28 cellular contexts compared by ENCODE assay signal in genomic region chr4:129561280-129561679, GRCh38.
"Had no signal": no experiment of that assay in that cellular context is flagged by ENCODE, and none has a peak within 500 bp of the region (broad histone marks: within the 10 kb centered on the region; RNA-seq: fewer than 3 reads in every experiment).

No MANE protein-coding gene starts in this region.

- DNase-seq: natural killer cell; occipital lobe; ovary; posterior cingulate gyrus; psoas muscle; right cardiac atrium; spleen; stimulated activated CD4-positive, alpha-beta T cell treated with anti-CD3 and anti-CD28 coated beads, Interleukin-12 subunit alpha, Interleukin-12 subunit beta, amount 100 ng/mL, for 4 hours; stimulated activated CD4-positive, alpha-beta T cell treated with anti-CD3 and anti-CD28 coated beads, Interleukin-1b, Interleukin-23, amount 100 ng/mL, for 48 hours; stimulated activated CD4-positive, alpha-beta T cell treated with anti-CD3 and anti-CD28 coated beads, Interleukin-4, amount 100 ng/mL, for 1 hour; stimulated activated CD4-positive, alpha-beta T cell treated with anti-CD3 and anti-CD28 coated beads, Interleukin-4, amount 100 ng/mL, for 4 hours; stimulated activated CD8-positive, alpha-beta memory T cell treated with anti-CD3 and anti-CD28 coated beads, Interleukin-4, amount 100 ng/mL, for 48 hours; stimulated activated naive CD4-positive, alpha-beta T cell; stimulated activated naive CD8-positive, alpha-beta T cell treated with anti-CD3 and anti-CD28 coated beads, Interleukin-15, amount 100 ng/mL, for 72 hours; stimulated activated naive CD8-positive, alpha-beta T cell treated with anti-CD3 and anti-CD28 coated beads, Interleukin-15, Interleukin-2, amounts not matched to agents 100 U/mL and 50 U/mL, for 24 hours; substantia nigra; testis; tibial artery; transverse colon; upper lobe of right lung; uterus had no signal

- H3K27me3 ChIP-seq: neural progenitor cell, ovary, spleen, suprapubic skin, testis, tibial artery, transverse colon, upper lobe of right lung, uterus had no signal

- H3K79me2 ChIP-seq: parathyroid adenoma had no signal

- H3K9me3 ChIP-seq: ovary, psoas muscle, spleen, suprapubic skin, testis, tibial artery, transverse colon, upper lobe of right lung, uterus had no signal

- H3K9ac ChIP-seq: neural progenitor cell, parathyroid adenoma had no signal

- H3K27ac ChIP-seq: neural progenitor cell, ovary, parathyroid adenoma, psoas muscle, skin epidermis, spleen, suprapubic skin, testis, tibial artery, transverse colon, upper lobe of right lung, uterus had no signal

- H3K4me3 ChIP-seq: neural progenitor cell, ovary, psoas muscle, skin epidermis, smooth muscle cell, spleen, suprapubic skin, testis, tibial artery, transverse colon, upper lobe of right lung, uterus had no signal

- H3K4me2 ChIP-seq: neural progenitor cell, smooth muscle cell had no signal

- H2AFZ ChIP-seq: parathyroid adenoma had no signal

- H3K36me3 ChIP-seq: neural progenitor cell, ovary, spleen, suprapubic skin, tibial artery, transverse colon, upper lobe of right lung, uterus had no signal

- H3K4me1 ChIP-seq: neural progenitor cell, parathyroid adenoma, psoas muscle, spleen, suprapubic skin, testis, tibial artery, transverse colon, upper lobe of right lung, uterus had no signal

- ATAC-seq: natural killer cell; psoas muscle; right cardiac atrium; sciatic nerve; stimulated activated memory B cell treated with anti-CD40 and anti-IgM and Interleukin-4, amounts not matched to agents 10 μg/mL and 1 μg/mL and 100 μg/mL, for 72 hours; stimulated activated naive CD8-positive, alpha-beta T cell treated with anti-CD3 and anti-CD28 coated beads, Interleukin-15, amount 100 ng/mL, for 72 hours; stimulated activated naive CD8-positive, alpha-beta T cell treated with anti-CD3 and anti-CD28 coated beads, Interleukin-15, Interleukin-2, amounts not matched to agents 100 U/mL and 50 U/mL, for 24 hours; upper lobe of right lung had no signal
